In the genomic region with DNA sequence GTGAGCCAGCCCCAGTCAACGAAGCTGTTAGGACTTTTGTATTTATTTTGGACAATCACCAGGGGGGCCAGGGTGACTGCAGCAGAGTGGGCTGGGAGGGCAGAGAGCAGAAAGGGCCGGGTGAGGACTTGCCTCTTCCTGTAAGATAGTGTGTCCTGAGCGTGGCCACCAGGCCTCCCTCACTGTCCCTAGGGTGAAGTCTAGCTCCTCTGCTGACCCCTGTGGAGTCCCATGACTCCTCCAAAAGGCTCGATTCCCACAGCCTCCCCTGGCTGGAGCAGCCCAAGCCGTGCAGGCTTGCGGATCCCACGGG, we compare ENCODE assay signal across 14 cellular contexts.
A peak's percentile ranks its signal among the peaks of the same experiment; 100 is the strongest.
DNase-seq lines count a peak whose midpoint lies in the region; ATAC-seq and TF ChIP-seq lines count a peak whose summit lies in the region.
"Had no signal": no experiment of that assay in that cellular context is flagged by ENCODE, and none has a peak within 500 bp of the region (broad histone marks: within the 10 kb centered on the region; RNA-seq: fewer than 3 reads in every experiment).

No MANE protein-coding gene starts in this region.

- no TSS peak for BruUV-seq in A673 (replicated peaks; lab: Mats Ljungman, UMichigan)

- no peak overlapping the region for H3K4me3 Mint-ChIP-seq in nephron
- H3K4me3 Mint-ChIP-seq: WTC11 had no signal

- no peaks in the 10 kb centered on the region for H3K9me3 Mint-ChIP-seq in nephron
- H3K9me3 Mint-ChIP-seq: WTC11 had no signal

- H3K4me3 ChIP-seq in A673 (ENCODE audit: low read depth, low read length, poor library complexity, severe bottlenecking): no peak overlapping the region
- no peak overlapping the region for H3K4me3 ChIP-seq in Peyer's patch
- no peak overlapping the region for H3K4me3 ChIP-seq in fibroblast of the aortic adventitia (ENCODE audit: low read depth, low read length)
- H3K4me3 ChIP-seq: upper lobe of left lung had no signal

- H3K27ac Mint-ChIP-seq in nephron: peak overlapping the region; percentile 81 to 92 (median 92)
- H3K27ac Mint-ChIP-seq: WTC11 had no signal

- H3K4me1 ChIP-seq in A673 (ENCODE audit: insufficient read depth, low read length, poor library complexity, severe bottlenecking) (peaks cover 11% of the 10 kb centered on the region), Peyer's patch (peaks cover 0 to 15% (median 6%) of the 10 kb centered on the region in 4 donors)

- H3K27me3 ChIP-seq in A673 (replicated peaks; ENCODE audit: insufficient read depth, low read depth, low read length, poor library complexity): no peaks in the 10 kb centered on the region
- H3K27me3 ChIP-seq in Peyer's patch: no peaks in the 10 kb centered on the region
- H3K27me3 ChIP-seq: upper lobe of left lung had no signal

- H3K36me3 ChIP-seq in A673 (ENCODE audit: insufficient read depth, low read length, poor library complexity, severe bottlenecking) (no peaks in the 10 kb centered on the region), Peyer's patch (no peaks in the 10 kb centered on the region)
- H3K36me3 ChIP-seq: upper lobe of left lung had no signal

- ATAC-seq in GM19035 (IDR thresholded peaks at IDR 0.05; ENCODE audit: unreplicated experiment): no peak
- ATAC-seq: WTC11 had no signal

- intact Hi-C loops in A673 (cut with micrococcal nuclease; ENCODE audit: unreplicated experiment) (no loop called here), posterior cingulate gyrus (cut with DNase I) (no loop called here)

- no peak for TF ChIP-seq POLR2A in Peyer's patch (IDR thresholded peaks at IDR 0.05)

- CTCF ChIA-PET in A673 (lab: Charles Lee): no interaction called here

- no peaks in the 10 kb centered on the region for H3K27me3 Mint-ChIP-seq in nephron (ENCODE audit: low read depth)

- H3K36me3 Mint-ChIP-seq in nephron (ENCODE audit: low read depth): no peaks in the 10 kb centered on the region
- H3K36me3 Mint-ChIP-seq: WTC11 had no signal

- H3K27ac ChIP-seq in A673 (ENCODE audit: low read depth, low read length, poor library complexity, severe bottlenecking) (peak overlapping the region; percentile 37), Peyer's patch (peak overlapping the region in 3 of 4 donors; percentile 2 to 66 (median 18))

- TF ChIP-seq CTCF in A673 (conservative IDR thresholded peaks at IDR 0.05; ENCODE audit: low read depth, low read length): no peak
- no peak for TF ChIP-seq CTCF in Peyer's patch (IDR thresholded peaks at IDR 0.05)
- TF ChIP-seq CTCF in fibroblast of the aortic adventitia (IDR thresholded peaks at IDR 0.05; ENCODE audit: insufficient read depth, low read length): no peak
- TF ChIP-seq CTCF in nephron (IDR thresholded peaks at IDR 0.05; ENCODE audit: unreplicated experiment in 3 of 3): no peak

- no peak for DNase-seq in A673 (ENCODE audit: low spot score)
- DNase-seq in Peyer's patch: no peak
- peak; percentile 65 for DNase-seq in fibroblast of the aortic adventitia (ENCODE audit: low read depth)
- no peak for DNase-seq in NCI-H524 treated with DMSO at 0.1 percent for 48 hours (lab: John Stamatoyannopoulos, UW)
- no peak for DNase-seq in hippocampal formation (lab: John Stamatoyannopoulos, UW)
- no peak for DNase-seq in posterior cingulate gyrus
- DNase-seq: activated T-cell treated with anti-CD3 and anti-CD28 coated beads, Interleukin-2, amount 50 U/mL, for 48 hours; caudate nucleus; MV-4-11; NCI-H510A had no signal

- POLR2A ChIA-PET in A673 (lab: Charles Lee; ENCODE audit: low non-redundant PET): no interaction called here

- H3K9me3 ChIP-seq in A673 (ENCODE audit: low read depth, low read length, poor library complexity, severe bottlenecking) (no peaks in the 10 kb centered on the region), Peyer's patch (no peaks in the 10 kb centered on the region)
- H3K9me3 ChIP-seq: upper lobe of left lung had no signal

- H3K4me1 Mint-ChIP-seq in nephron: peaks cover 25% of the 10 kb centered on the region
- H3K4me1 Mint-ChIP-seq: WTC11 had no signal
